Comparison of ENCODE assay signal across 1 cellular context in the genomic region with DNA sequence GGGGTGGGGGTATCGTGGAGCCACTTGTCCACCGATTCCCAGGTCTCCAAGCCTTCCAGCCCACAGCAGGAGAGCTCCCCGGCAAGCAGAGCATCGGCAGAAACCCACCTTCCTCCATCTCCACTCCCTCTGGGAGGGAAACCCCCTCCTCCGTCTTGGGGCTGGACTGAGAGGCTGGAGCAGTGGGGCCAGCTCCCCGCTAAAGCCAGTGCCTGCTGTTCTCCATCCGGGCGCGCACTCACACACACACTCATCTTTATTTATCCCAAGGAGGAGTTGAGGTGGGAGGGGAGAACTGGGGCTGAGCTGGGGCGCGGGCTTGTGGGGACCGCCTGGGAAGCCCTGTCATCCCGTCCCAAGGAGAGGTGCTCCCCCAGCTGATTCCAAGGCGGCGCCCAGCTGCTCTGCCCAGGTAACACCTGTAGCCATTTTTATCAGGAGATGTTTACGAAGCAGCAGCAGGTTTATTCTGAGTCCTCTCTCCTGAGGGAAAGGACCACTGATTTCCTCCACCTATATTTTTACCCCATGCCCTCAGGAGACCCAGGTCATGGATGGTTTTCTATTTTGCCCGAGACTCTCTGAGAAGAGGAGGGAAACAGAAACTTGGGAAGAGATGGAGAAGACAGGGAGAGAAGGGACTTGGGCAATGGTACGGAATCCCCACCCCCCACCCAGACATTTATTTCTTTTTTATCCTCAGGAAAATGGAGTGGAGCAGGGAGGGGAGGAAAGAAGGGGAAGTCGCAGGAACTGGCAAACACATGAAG.
TF ChIP-seq lines count a peak whose summit lies in the region.

No MANE protein-coding gene starts in this region.

TF ChIP-seq in GM23338, 12 proteins besides CTCF, POLR2A, EP300 and RAD21 (continued from another document):
- no peak for TF ChIP-seq ZNF462 (CRISPR knock-in tag; IDR thresholded peaks at IDR 0.05)
- TF ChIP-seq EZH2phosphoT487 (IDR thresholded peaks at IDR 0.05; ENCODE audit: unreplicated experiment) = no peak
- TF ChIP-seq, protein P1, sequence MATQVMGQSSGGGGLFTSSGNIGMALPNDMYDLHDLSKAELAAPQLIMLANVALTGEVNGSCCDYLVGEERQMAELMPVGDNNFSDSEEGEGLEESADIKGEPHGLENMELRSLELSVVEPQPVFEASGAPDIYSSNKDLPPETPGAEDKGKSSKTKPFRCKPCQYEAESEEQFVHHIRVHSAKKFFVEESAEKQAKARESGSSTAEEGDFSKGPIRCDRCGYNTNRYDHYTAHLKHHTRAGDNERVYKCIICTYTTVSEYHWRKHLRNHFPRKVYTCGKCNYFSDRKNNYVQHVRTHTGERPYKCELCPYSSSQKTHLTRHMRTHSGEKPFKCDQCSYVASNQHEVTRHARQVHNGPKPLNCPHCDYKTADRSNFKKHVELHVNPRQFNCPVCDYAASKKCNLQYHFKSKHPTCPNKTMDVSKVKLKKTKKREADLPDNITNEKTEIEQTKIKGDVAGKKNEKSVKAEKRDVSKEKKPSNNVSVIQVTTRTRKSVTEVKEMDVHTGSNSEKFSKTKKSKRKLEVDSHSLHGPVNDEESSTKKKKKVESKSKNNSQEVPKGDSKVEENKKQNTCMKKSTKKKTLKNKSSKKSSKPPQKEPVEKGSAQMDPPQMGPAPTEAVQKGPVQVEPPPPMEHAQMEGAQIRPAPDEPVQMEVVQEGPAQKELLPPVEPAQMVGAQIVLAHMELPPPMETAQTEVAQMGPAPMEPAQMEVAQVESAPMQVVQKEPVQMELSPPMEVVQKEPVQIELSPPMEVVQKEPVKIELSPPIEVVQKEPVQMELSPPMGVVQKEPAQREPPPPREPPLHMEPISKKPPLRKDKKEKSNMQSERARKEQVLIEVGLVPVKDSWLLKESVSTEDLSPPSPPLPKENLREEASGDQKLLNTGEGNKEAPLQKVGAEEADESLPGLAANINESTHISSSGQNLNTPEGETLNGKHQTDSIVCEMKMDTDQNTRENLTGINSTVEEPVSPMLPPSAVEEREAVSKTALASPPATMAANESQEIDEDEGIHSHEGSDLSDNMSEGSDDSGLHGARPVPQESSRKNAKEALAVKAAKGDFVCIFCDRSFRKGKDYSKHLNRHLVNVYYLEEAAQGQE (IDR thresholded peaks at IDR 0.05; ENCODE audit: unreplicated experiment) = no peak
- TF ChIP-seq ETS1 (IDR thresholded peaks at IDR 0.05) = no peak
- TF ChIP-seq POLR2AphosphoS5 (IDR thresholded peaks at IDR 0.05; ENCODE audit: low read depth) = no peak
- no peak for TF ChIP-seq ZNF331 (CRISPR knock-in tag; IDR thresholded peaks at IDR 0.05; ENCODE audit: low read depth)
- TF ChIP-seq ZNF114 (CRISPR knock-in tag; IDR thresholded peaks at IDR 0.05) = no peak
